ENCODE assay signal across 10 cellular contexts in genomic region chr9:137218212-137218753, GRCh38. TPM values are rescaled to one million over a fixed set of nuclear protein-coding genes. Genes with fewer than 3 reads are reported as not detected.
DNase-seq lines count a peak whose midpoint lies in the region; ATAC-seq, FAIRE-seq and TF ChIP-seq lines count a peak whose summit lies in the region.
"Had no signal": no experiment of that assay in that cellular context is flagged by ENCODE, and none has a peak within 500 bp of the region (broad histone marks: within the 10 kb centered on the region; RNA-seq: fewer than 3 reads in every experiment).

No MANE protein-coding gene starts in this region.

- no peak overlapping the region for H3K23ac ChIP-seq in mesendoderm (ENCODE audit: low read length)

- no peak for TF ChIP-seq POLR2A in A549 (IDR thresholded peaks at IDR 0.05; ENCODE audit: low read length)

- no peaks in the 10 kb centered on the region for H3K79me1 ChIP-seq in mesendoderm (ENCODE audit: low read length)

- H3K4me1 Mint-ChIP-seq in effector memory CD8-positive, alpha-beta T cell (ENCODE audit: low read depth in 2 of 2) = peaks cover 0 to 4% of the 10 kb centered on the region in 2 donors

- H2AK5ac ChIP-seq in mesendoderm (ENCODE audit: low read length) = no peak overlapping the region

- H4K5ac ChIP-seq in mesendoderm (ENCODE audit: low read length) = no peak overlapping the region

- H4K8ac ChIP-seq in mesendoderm (ENCODE audit: low read depth, low read length) = no peak overlapping the region

- H3K36me3 Mint-ChIP-seq in effector memory CD8-positive, alpha-beta T cell (ENCODE audit: insufficient read depth) = peaks cover 5% of the 10 kb centered on the region
- H3K36me3 Mint-ChIP-seq: activated naive CD4-positive, alpha-beta T cell treated with anti-CD3 and anti-CD28 coated beads, Interleukin-2, amount 50 U/mL, for 72 hours had no signal

- 97% methylated on average over 14 of the region's 30 CpGs for WGBS in A549 (ENCODE audit: missing lambda C conversion rate)
- no CpG with 5 or more reads among the region's 30 CpGs for WGBS in mesendoderm (ENCODE audit: extremely low coverage, insufficient coverage, low lambda C conversion rate)

- DNase-seq in A549 (ENCODE audit: low read depth in 1 of 2, low spot score in 1 of 2) (no peak), RWPE1 (ENCODE audit: low spot score) (no peak), mesendoderm (no peak), AML-193 (lab: John Stamatoyannopoulos, UW) (no peak), NCI-H128 (lab: John Stamatoyannopoulos, UW; ENCODE audit: unreplicated experiment) (no peak)
- no peak for DNase-seq in effector memory CD8-positive, alpha-beta T cell
- DNase-seq: activated CD4-positive, CD25-positive, alpha-beta regulatory T cell; NCI-H1092 had no signal

- H3K27me3 ChIP-seq in mesendoderm (ENCODE audit: insufficient read depth, low read length, poor library complexity) = peaks cover 2% of the 10 kb centered on the region

- no peak for TF ChIP-seq RAD21 in A549 (conservative IDR thresholded peaks at IDR 0.05 in 1 of 2, IDR thresholded peaks at IDR 0.05 in 1 of 2)

- TF ChIP-seq CTCF in A549 (IDR thresholded peaks at IDR 0.05) (no peak), RWPE1 (conservative IDR thresholded peaks at IDR 0.05; ENCODE audit: low read depth) (no peak)

- peak overlapping the region; percentile 47 to 76; a peak in 4 of 6 replicates for H3K27ac ChIP-seq in A549
- peak overlapping the region; percentile 82 for H3K27ac ChIP-seq in RWPE1
- H3K27ac ChIP-seq in mesendoderm (ENCODE audit: low read depth, low read length) = no peak overlapping the region

- no peak for FAIRE-seq in A549 (lab: Jason Lieb, UNC)
- FAIRE-seq: urothelium cell line had no signal

- no peak overlapping the region for H3K4ac ChIP-seq in mesendoderm (ENCODE audit: low read depth, low read length)

- TF ChIP-seq EP300 in A549 (IDR thresholded peaks at IDR 0.05) = no peak

- no peak overlapping the region for H3K18ac ChIP-seq in mesendoderm (ENCODE audit: low read length)

- peaks cover 1% of the 10 kb centered on the region for H3K36me3 ChIP-seq in mesendoderm (ENCODE audit: control insufficient read depth, insufficient read depth, low read length)

- peak overlapping the region; percentile 64 for H3K56ac ChIP-seq in mesendoderm (ENCODE audit: low read length)

- POLR2A ChIA-PET in A549 (lab: Yijun Ruan, JAX) = interaction anchor here (0.8 to 1.6 kb wide), 5 partner anchors 9 to 29 kb away, joined by 4 to 15 read pairs (median 6); partner anchors contain the start of gene TUBB4B
- POLR2A ChIA-PET in RWPE1 (lab: Yijun Ruan, JAX; ENCODE audit: low non-redundant PET) = no interaction called here

- H3K9ac ChIP-seq in mesendoderm (ENCODE audit: low read length) = peak overlapping the region; percentile 29

- no peaks in the 10 kb centered on the region for H3K9me3 Mint-ChIP-seq in effector memory CD8-positive, alpha-beta T cell
- H3K9me3 Mint-ChIP-seq: activated naive CD4-positive, alpha-beta T cell treated with anti-CD3 and anti-CD28 coated beads, Interleukin-2, amount 50 U/mL, for 72 hours had no signal

- peak overlapping the region; percentile 48 for H3K4me2 ChIP-seq in A549
- no peak overlapping the region for H3K4me2 ChIP-seq in mesendoderm (ENCODE audit: low read length)

- ATAC-seq in A549 = peak in 1 of 2 experiments; percentile 1; a peak in 2 of 6 replicates
- ATAC-seq in effector memory CD8-positive, alpha-beta T cell (replicated peaks) = no peak
- ATAC-seq: activated naive CD4-positive, alpha-beta T cell treated with anti-CD3 and anti-CD28 coated beads, Interleukin-2, amount 50 U/mL, for 72 hours had no signal

- peak overlapping the region; percentile 50 for H2BK5ac ChIP-seq in mesendoderm (ENCODE audit: low read length)

- H3K4me3 ChIP-seq in A549 (no peak overlapping the region), mesendoderm (ENCODE audit: low read length) (no peak overlapping the region)

- H2BK120ac ChIP-seq in mesendoderm (ENCODE audit: low read depth, low read length) = no peak overlapping the region

- H3K4me3 Mint-ChIP-seq in effector memory CD8-positive, alpha-beta T cell = no peak overlapping the region

- no peaks in the 10 kb centered on the region for H3K27me3 Mint-ChIP-seq in effector memory CD8-positive, alpha-beta T cell

- no peaks in the 10 kb centered on the region for H3K9me3 ChIP-seq in A549

- CTCF ChIA-PET in A549 (lab: Yijun Ruan, JAX) = interaction anchor here (0.6 to 9.9 kb wide), 8 partner anchors 9 to 86 kb away, joined by 3 to 71 read pairs (median 6); partner anchors contain the start of genes RNF224, STPG3 and TUBB4B
- CTCF ChIA-PET in RWPE1 (lab: Yijun Ruan, JAX) = interaction anchor here (0.7 to 3.0 kb wide), 3 partner anchors 9 to 42 kb away, joined by 4 to 13 read pairs (median 6); partner anchors contain the start of gene RNF224

- H3K4me1 ChIP-seq in A549 (peaks cover 39% of the 10 kb centered on the region), mesendoderm (ENCODE audit: control insufficient read depth, low read depth, low read length) (peaks cover 5% of the 10 kb centered on the region)

- H3K27ac Mint-ChIP-seq in effector memory CD8-positive, alpha-beta T cell = no peak overlapping the region
- H3K27ac Mint-ChIP-seq: activated naive CD4-positive, alpha-beta T cell treated with anti-CD3 and anti-CD28 coated beads, Interleukin-2, amount 50 U/mL, for 72 hours had no signal

- H2BK15ac ChIP-seq in mesendoderm (replicated peaks; ENCODE audit: low read depth) = no peak overlapping the region

- no peaks in the 10 kb centered on the region for H3K79me2 ChIP-seq in mesendoderm (ENCODE audit: control insufficient read depth, insufficient read depth, low read length)

TF ChIP-seq in A549, 52 proteins besides CTCF, POLR2A, EP300 and RAD21:
- no peak for TF ChIP-seq ZFP36 (IDR thresholded peaks at IDR 0.05; ENCODE audit: borderline replicate concordance, partially characterized antibody)
- TF ChIP-seq BHLHE40 (IDR thresholded peaks at IDR 0.05; ENCODE audit: low read depth, low read length) = no peak
- no peak for TF ChIP-seq SMC3 (IDR thresholded peaks at IDR 0.05)
- TF ChIP-seq HOXB5 (CRISPR knock-in tag; IDR thresholded peaks at IDR 0.05) = no peak
- TF ChIP-seq JUN (IDR thresholded peaks at IDR 0.05) = no peak
- TF ChIP-seq KDM5A (IDR thresholded peaks at IDR 0.05) = no peak
- TF ChIP-seq FOSL2 (IDR thresholded peaks at IDR 0.05) = no peak
- no peak for TF ChIP-seq FOSL2 (CRISPR knock-in tag; IDR thresholded peaks at IDR 0.05)

RNA-seq across cellular contexts. Expression of gene RNF208, which starts 3.8 kb away (rescaled TPM):
- polyA plus RNA-seq in A549 (2011; rRNA removed) = 0.06 and 0.29 TPM in 2 replicates
- polyA plus RNA-seq in A549 (2012; cell fraction: cytosol; rRNA removed) = 0.95 and 1.5 TPM in 2 replicates
- polyA plus RNA-seq in A549 (2012; cell fraction: nucleus; rRNA removed) = 4.8 and 5.1 TPM in 2 replicates
- 1.0 to 1.7 TPM (median 1.7 TPM) in 3 replicates for polyA plus RNA-seq in A549 (2017; fragmentation: RNase III; extraction: RNeasy Plus Mini Kit Qiagen cat#74134 plus additional on column Dnase treatment)
- polyA minus RNA-seq in A549 (2011; rRNA and poly(A)+ RNA removed) = not detected in 2 replicates
- 3.2 TPM for polyA plus RNA-seq in mesendoderm (2013, experiment 1 of 2)
- 3.7 TPM for polyA plus RNA-seq in mesendoderm (2013, experiment 2 of 2)

RNA-seq across cellular contexts. Expression of gene CYSRT1, which starts 6.7 kb away (rescaled TPM):
- 0.30 and 0.32 TPM in 2 replicates for polyA plus RNA-seq in A549 (2011; rRNA removed)
- 0.89 and 1.6 TPM in 2 replicates for polyA plus RNA-seq in A549 (2012; cell fraction: cytosol; rRNA removed)
- 0.71 and 1.6 TPM in 2 replicates for polyA plus RNA-seq in A549 (2012; cell fraction: nucleus; rRNA removed)
- polyA plus RNA-seq in A549 (2017; fragmentation: RNase III; extraction: RNeasy Plus Mini Kit Qiagen cat#74134 plus additional on column Dnase treatment) = 0.81 to 1.0 TPM (median 0.87 TPM) in 3 replicates
- polyA minus RNA-seq in A549 (2011; rRNA and poly(A)+ RNA removed) = 0.37 and 0.54 TPM in 2 replicates
- 0.60 TPM for polyA plus RNA-seq in mesendoderm (2013, experiment 1 of 2)
- polyA plus RNA-seq in mesendoderm (2013, experiment 2 of 2) = 0.46 TPM

RNA-seq across cellular contexts. Expression of gene RNF224, which starts 9.0 kb away (rescaled TPM):
- polyA plus RNA-seq in A549 (2011; rRNA removed) (not detected in 2 replicates), A549 (2017; fragmentation: RNase III; extraction: RNeasy Plus Mini Kit Qiagen cat#74134 plus additional on column Dnase treatment) (0.04 to 0.07 TPM (median 0.07 TPM) in 3 replicates)
- 0.04 TPM in 2 replicates for polyA plus RNA-seq in A549 (2012; cell fraction: cytosol; rRNA removed)
- polyA plus RNA-seq in A549 (2012; cell fraction: nucleus; rRNA removed) = 0.14 and 0.23 TPM in 2 replicates
- polyA minus RNA-seq in A549 (2011; rRNA and poly(A)+ RNA removed) = not detected in 2 replicates
- polyA plus RNA-seq in mesendoderm (2013, experiment 1 of 2) = not detected
- polyA plus RNA-seq in mesendoderm (2013, experiment 2 of 2) = not detected

RNA-seq across cellular contexts. Expression of gene SLC34A3, which starts 12.4 kb away (rescaled TPM):
- polyA plus RNA-seq in A549 (2011; rRNA removed) (not detected in 2 replicates), A549 (2017; fragmentation: RNase III; extraction: RNeasy Plus Mini Kit Qiagen cat#74134 plus additional on column Dnase treatment) (0.04 to 0.05 TPM (median 0.05 TPM) in 3 replicates)
- 0.04 TPM in 2 replicates for polyA plus RNA-seq in A549 (2012; cell fraction: cytosol; rRNA removed)
- polyA plus RNA-seq in A549 (2012; cell fraction: nucleus; rRNA removed) = 0.18 and 0.20 TPM in 2 replicates
- polyA minus RNA-seq in A549 (2011; rRNA and poly(A)+ RNA removed) = not detected in 2 replicates
- polyA plus RNA-seq in mesendoderm (2013, experiment 1 of 2) = 0.03 TPM
- polyA plus RNA-seq in mesendoderm (2013, experiment 2 of 2) = 0.01 TPM

RNA-seq across cellular contexts. Expression of gene NDOR1, which starts 12.8 kb away (rescaled TPM):
- polyA plus RNA-seq in A549 (2011; rRNA removed) = 5.6 and 6.4 TPM in 2 replicates
- 16.4 and 23.9 TPM in 2 replicates for polyA plus RNA-seq in A549 (2012; cell fraction: cytosol; rRNA removed)
- 99.7 and 138 TPM in 2 replicates for polyA plus RNA-seq in A549 (2012; cell fraction: nucleus; rRNA removed)
- 17.9 to 19.5 TPM (median 17.9 TPM) in 3 replicates for polyA plus RNA-seq in A549 (2017; fragmentation: RNase III; extraction: RNeasy Plus Mini Kit Qiagen cat#74134 plus additional on column Dnase treatment)
- polyA minus RNA-seq in A549 (2011; rRNA and poly(A)+ RNA removed) = 3.3 and 4.8 TPM in 2 replicates
- polyA plus RNA-seq in mesendoderm (2013, experiment 1 of 2) = 25.5 TPM
- polyA plus RNA-seq in mesendoderm (2013, experiment 2 of 2) = 26.1 TPM
